Comparison of ENCODE assay signal across 11 cellular contexts in genomic region chr3:52195823-52196331, GRCh38. TPM values are rescaled to one million over a fixed set of nuclear protein-coding genes. Genes with fewer than 3 reads are reported as not detected.
A peak's percentile ranks its signal among the peaks of the same experiment; 100 is the strongest.
DNase-seq lines count a peak whose midpoint lies in the region; ATAC-seq, FAIRE-seq and TF ChIP-seq lines count a peak whose summit lies in the region.
"Had no signal": no experiment of that assay in that cellular context is flagged by ENCODE, and none has a peak within 500 bp of the region (broad histone marks: within the 10 kb centered on the region; RNA-seq: fewer than 3 reads in every experiment).

No MANE protein-coding gene starts in this region.

- ATAC-seq in left ventricle myocardium superior (peak; percentile 5), foreskin keratinocyte (no peak), GM21381 (IDR thresholded peaks at IDR 0.05; ENCODE audit: unreplicated experiment) (no peak), HG03457 (IDR thresholded peaks at IDR 0.05; ENCODE audit: unreplicated experiment) (no peak)
- ATAC-seq: activated CD8-positive, alpha-beta T cell treated with anti-CD3 and anti-CD28 coated beads for 36 hours; mucosa of descending colon had no signal

- peaks cover 45 to 74% (median 68%) of the 10 kb centered on the region in 4 donors for H3K4me1 ChIP-seq in stomach
- peaks cover 9% of the 10 kb centered on the region for H3K4me1 ChIP-seq in foreskin keratinocyte

- intact Hi-C loops in left ventricle myocardium superior (cut with micrococcal nuclease), result no loop called here
- intact Hi-C loops in stomach (cut with DNase I; ENCODE audit: low total_unique reads), result no loop called here

- H3K27me3 ChIP-seq in stomach (no peaks in the 10 kb centered on the region), foreskin keratinocyte (no peaks in the 10 kb centered on the region)

- no peak for FAIRE-seq in HTR-8/SVneo (lab: Jason Lieb, UNC)

- TF ChIP-seq EP300 in stomach (IDR thresholded peaks at IDR 0.05), result no peak

- no peaks in the 10 kb centered on the region for H3K9me3 ChIP-seq in stomach
- H3K9me3 ChIP-seq: mucosa of descending colon had no signal

- TF ChIP-seq POLR2A in stomach (IDR thresholded peaks at IDR 0.05), result no peak

- H3K36me3 ChIP-seq in stomach, result peaks cover 0 to 14% (median 10%) of the 10 kb centered on the region in 4 donors

- peak; percentile 26 for DNase-seq in HFF-Myc (ENCODE audit: extremely low read depth, low read depth)
- no peak for DNase-seq in left ventricle myocardium superior
- DNase-seq in stomach, result no peak
- no peak for DNase-seq in HTR-8/SVneo (ENCODE audit: insufficient read length, low spot score)
- DNase-seq in foreskin keratinocyte, result no peak
- DNase-seq: activated CD8-positive, alpha-beta T cell treated with anti-CD3 and anti-CD28 coated beads for 36 hours; cortex of kidney had no signal

- WGBS in adipose tissue, 3 donors, result 39 to 79% (median 45%) methylated on average over 10 of the region's 10 CpGs
- 52 to 65% (median 61%) methylated on average over 10 of the region's 10 CpGs for WGBS in stomach, 5 donors

- peak overlapping the region; percentile 7 for H3K27ac ChIP-seq in adipose tissue (ENCODE audit: low read depth, low read length)
- peak overlapping the region; percentile 28 to 95 (median 92) for H3K27ac ChIP-seq in stomach
- H3K27ac ChIP-seq in foreskin keratinocyte, result no peak overlapping the region

- TF ChIP-seq CTCF in HFF-Myc (IDR thresholded peaks at IDR 0.05; ENCODE audit: low read depth, low read length, missing control alignments), result no peak
- TF ChIP-seq CTCF in stomach (IDR thresholded peaks at IDR 0.05), result no peak
- no peak for TF ChIP-seq CTCF in foreskin keratinocyte (conservative IDR thresholded peaks at IDR 0.05)

- no peak overlapping the region for H3K4me3 ChIP-seq in HFF-Myc (replicated peaks; ENCODE audit: low read depth, low read length)
- H3K4me3 ChIP-seq in stomach, result no peak overlapping the region
- H3K4me3 ChIP-seq: mucosa of descending colon had no signal

RNA-seq across cellular contexts. Expression of gene ALAS1, which starts 2.1 kb away (rescaled TPM):
- 10 to 100 TPM; 17.1 to 70.8 (median 37.3) TPM for polyA plus RNA-seq in adipose tissue
- total RNA-seq in left ventricle myocardium superior, result 166 TPM
- 10 to 100 TPM; 19.6 to 75.3 (median 33.4) TPM for total RNA-seq in stomach
- polyA plus RNA-seq in stomach, result 10 to 100 TPM; 35.6 to 59.1 (median 42.7) TPM
- total RNA-seq in foreskin keratinocyte, result 57.7 and 67.5 TPM in 2 replicates
- 48.9 and 52.6 TPM in 2 replicates for polyA plus RNA-seq in foreskin keratinocyte

RNA-seq across cellular contexts. Expression of gene TLR9, which starts 29.6 kb away (rescaled TPM):
- polyA plus RNA-seq in adipose tissue (under 1 TPM; 0.08 to 0.22 (median 0.15) TPM), stomach (under 1 TPM in 1 of 3 donors, not detected in 2; 0.18 TPM), foreskin keratinocyte (not detected in 2 replicates)
- total RNA-seq in left ventricle myocardium superior (0.17 TPM), stomach (not detected), foreskin keratinocyte (not detected in 2 replicates)

RNA-seq across cellular contexts. Expression of gene POC1A, which starts 41.7 kb away (rescaled TPM):
- polyA plus RNA-seq in adipose tissue, result 1 to 10 TPM in 1 of 3 donors, under 1 TPM in 2; 0.74 to 2.6 (median 0.90) TPM
- 1.5 TPM for total RNA-seq in left ventricle myocardium superior
- 10 to 100 TPM in 1 of 5 donors, 1 to 10 TPM in 3, not detected in 1; 1.8 to 23.2 (median 3.5) TPM for total RNA-seq in stomach
- 1 to 10 TPM; 3.0 to 4.4 (median 3.5) TPM for polyA plus RNA-seq in stomach
- total RNA-seq in foreskin keratinocyte, result 21.9 and 26.6 TPM in 2 replicates
- 29.6 and 36.5 TPM in 2 replicates for polyA plus RNA-seq in foreskin keratinocyte

RNA-seq across cellular contexts. Expression of gene TWF2, which starts 43.1 kb away (rescaled TPM):
- polyA plus RNA-seq in adipose tissue (10 to 100 TPM; 20.0 to 58.3 (median 51.4) TPM), stomach (10 to 100 TPM; 37.5 to 58.7 (median 40.8) TPM), foreskin keratinocyte (125 and 141 TPM in 2 replicates)
- total RNA-seq in left ventricle myocardium superior (103 TPM), stomach (100 to 1,000 TPM in 1 of 5 donors, 10 to 100 TPM in 4; 18.7 to 237 (median 39.1) TPM), foreskin keratinocyte (96.6 and 107 TPM in 2 replicates)

RNA-seq across cellular contexts. Expression of gene PPM1M, which starts 49.7 kb away (rescaled TPM):
- polyA plus RNA-seq in adipose tissue, result 10 to 100 TPM in 2 of 3 donors, 1 to 10 TPM in 1; 6.0 to 31.8 (median 18.1) TPM
- total RNA-seq in left ventricle myocardium superior, result 9.0 TPM
- total RNA-seq in stomach, result 10 to 100 TPM in 3 of 5 donors, 1 to 10 TPM in 2; 7.9 to 44.9 (median 11.0) TPM
- 10 to 100 TPM; 16.4 to 25.7 (median 19.8) TPM for polyA plus RNA-seq in stomach
- 9.2 and 9.8 TPM in 2 replicates for total RNA-seq in foreskin keratinocyte
- polyA plus RNA-seq in foreskin keratinocyte, result 11.0 and 11.3 TPM in 2 replicates
